17 cellular contexts compared by ENCODE assay signal in genomic region chr10:76403876-76404275, GRCh38.
A peak's percentile ranks its signal among the peaks of the same experiment; 100 is the strongest.
DNase-seq lines count a peak whose midpoint lies in the region; TF ChIP-seq lines count a peak whose summit lies in the region.
"Had no signal": no experiment of that assay in that cellular context is flagged by ENCODE, and none has a peak within 500 bp of the region (broad histone marks: within the 10 kb centered on the region; RNA-seq: fewer than 3 reads in every experiment).

No MANE protein-coding gene starts in this region.

- no peaks in the 10 kb centered on the region for H3K9me3 ChIP-seq in osteoblast (ENCODE audit: low read depth, low read length)
- H3K9me3 ChIP-seq: upper lobe of left lung had no signal

- no peaks in the 10 kb centered on the region for H4K20me1 ChIP-seq in osteoblast (ENCODE audit: insufficient read depth, low read length)

- H3K4me3 ChIP-seq in epithelial cell of esophagus (ENCODE audit: low read length) = no peak overlapping the region
- H3K4me3 ChIP-seq in osteoblast (ENCODE audit: insufficient read depth, low read length) = no peak overlapping the region
- H3K4me3 ChIP-seq: SK-N-MC, upper lobe of left lung had no signal

- DNase-seq in EH (ENCODE audit: low read depth) (peak; percentile 63), NCI-H226 (peak; percentile 22), epithelial cell of esophagus (ENCODE audit: low read depth) (peak; percentile 50), osteoblast (ENCODE audit: insufficient read length, low spot score, missing footprints) (peak; percentile 42), dedifferentiated amniotic fluid mesenchymal stem cell (ENCODE audit: extremely low spot score) (no peak), activated gamma-delta T cell treated with Interleukin-2 at 50 U/mL for 16 hours (no peak), HuH-7 (ENCODE audit: low spot score) (no peak), HK-2 (ENCODE audit: unreplicated experiment) (no peak)
- DNase-seq: cerebellar nuclear complex; DMS153; NCI-H146; NCI-H774; nucleus accumbens; stimulated activated CD4-positive, alpha-beta T cell treated with anti-CD3 and anti-CD28 coated beads, Interleukin-15, amount 100 ng/mL, for 24 hours; WERI-Rb-1 had no signal

- no peaks in the 10 kb centered on the region for H3K79me2 ChIP-seq in osteoblast (ENCODE audit: insufficient read depth, low read length)

- no peak for TF ChIP-seq CTCF in epithelial cell of esophagus (IDR thresholded peaks at IDR 0.05; ENCODE audit: insufficient read depth, low read depth, low read length, missing control alignments)
- no peak for TF ChIP-seq CTCF in osteoblast (IDR thresholded peaks at IDR 0.05; ENCODE audit: extremely low read depth, low read depth, low read length)

- H3K36me3 ChIP-seq in osteoblast (ENCODE audit: insufficient read depth, low read length) = no peaks in the 10 kb centered on the region
- H3K36me3 ChIP-seq: upper lobe of left lung, WERI-Rb-1 had no signal

- H3K27me3 ChIP-seq in osteoblast (ENCODE audit: insufficient read depth, low read length) = no peaks in the 10 kb centered on the region
- H3K27me3 ChIP-seq: upper lobe of left lung had no signal

- H3K27ac ChIP-seq in osteoblast (ENCODE audit: low read depth, low read length) = no peak overlapping the region
- H3K27ac ChIP-seq: SK-N-MC, WERI-Rb-1 had no signal

- H2AFZ ChIP-seq in osteoblast (ENCODE audit: low read length) = no peak overlapping the region

- peak overlapping the region; percentile 15 for H3K4me2 ChIP-seq in osteoblast (ENCODE audit: insufficient read depth, low read length)

- H3K4me1 ChIP-seq in osteoblast (ENCODE audit: insufficient read depth, low read length) = peaks cover 34% of the 10 kb centered on the region

Comparison
In these comparisons a context has a peak if more than half of its experiments do, and no peak if none do; other contexts are left out.
1. DNase-seq: peak in EH (single experiment), NCI-H226 (single experiment), epithelial cell of esophagus (single experiment) and osteoblast (single experiment); none in dedifferentiated amniotic fluid mesenchymal stem cell (single experiment), activated gamma-delta T cell treated with Interleukin-2 at 50 U/mL for 16 hours (single experiment), HuH-7 (single experiment) and HK-2 (single experiment).